ENCODE assay signal across 8 cellular contexts in the genomic region with DNA sequence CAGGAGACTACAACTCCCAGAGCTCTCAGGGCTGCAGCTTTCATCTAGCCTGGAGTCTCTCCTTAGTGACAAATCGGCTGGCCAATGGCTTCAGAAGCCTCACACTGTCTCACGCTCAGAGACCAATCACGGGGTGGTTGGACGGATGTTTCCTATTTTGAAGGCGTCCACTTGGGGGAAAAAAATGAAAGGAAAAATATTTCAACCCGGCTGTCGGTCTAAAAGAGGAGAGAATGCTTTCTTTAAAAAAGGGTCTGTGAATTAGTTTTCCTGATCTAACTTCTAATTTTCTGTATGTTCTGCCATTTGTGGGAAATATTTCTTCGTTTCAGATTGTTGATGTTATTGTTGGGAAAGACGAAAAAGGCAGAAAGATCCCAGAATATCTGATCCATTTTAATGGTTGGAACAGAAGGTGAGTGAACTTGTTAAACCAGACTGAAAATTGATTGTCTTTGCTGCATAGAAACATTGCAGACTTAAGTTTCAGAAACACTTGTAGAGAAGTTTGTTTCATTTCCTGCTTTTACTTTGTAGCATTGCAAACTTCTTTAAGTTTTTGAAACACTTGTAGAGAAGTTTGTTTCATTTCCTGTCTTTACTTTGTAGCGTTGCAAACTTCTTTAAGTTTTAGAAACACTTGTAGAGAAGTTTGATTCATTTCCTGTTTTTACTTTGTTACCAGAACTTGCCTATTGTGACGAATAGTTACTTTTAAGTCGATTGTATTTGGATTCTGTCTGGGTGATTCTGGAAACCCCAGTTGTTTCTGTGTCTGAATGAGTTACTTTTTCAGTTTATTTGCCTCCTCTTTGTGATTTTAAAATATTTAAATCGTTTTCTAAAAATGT. TPM values are rescaled to one million over a fixed set of nuclear protein-coding genes. Genes with fewer than 3 reads are reported as not detected.
A peak's percentile ranks its signal among the peaks of the same experiment; 100 is the strongest.
DNase-seq lines count a peak whose midpoint lies in the region; ATAC-seq and TF ChIP-seq lines count a peak whose summit lies in the region.

No MANE protein-coding gene starts in this region.

- no peak for TF ChIP-seq CTCF in GM06990 (IDR thresholded peaks at IDR 0.05; ENCODE audit: insufficient read depth, low read length, poor library complexity, severe bottlenecking)
- TF ChIP-seq CTCF in thyroid gland (IDR thresholded peaks at IDR 0.05): peak in 1 of 6 experiments; percentile 7

- H3K4me3 Mint-ChIP-seq in activated naive CD4-positive, alpha-beta T cell treated with anti-CD3 and anti-CD28 coated beads, Interleukin-2, amount 50 U/mL, for 24 hours: peak overlapping the region; percentile 98

- H4K91ac ChIP-seq in neuronal stem cell (ENCODE audit: low read depth, low read length, poor library complexity): no peak overlapping the region

- H3K4me1 Mint-ChIP-seq in activated naive CD4-positive, alpha-beta T cell treated with anti-CD3 and anti-CD28 coated beads, Interleukin-2, amount 50 U/mL, for 24 hours: peaks cover 28% of the 10 kb centered on the region

- H3K4me2 ChIP-seq in neuronal stem cell (ENCODE audit: insufficient read depth, low read length, poor library complexity, severe bottlenecking): peak overlapping the region; percentile 2

- H3K23ac ChIP-seq in neuronal stem cell (ENCODE audit: low read depth, low read length, poor library complexity): no peak overlapping the region

- no peak overlapping the region for H2BK15ac ChIP-seq in neuronal stem cell (ENCODE audit: low read length)

- no peak overlapping the region for H2AK5ac ChIP-seq in neuronal stem cell (ENCODE audit: low read depth, low read length)

- H3K14ac ChIP-seq in neuronal stem cell (ENCODE audit: low read length): no peak overlapping the region

- H2BK120ac ChIP-seq in neuronal stem cell (ENCODE audit: low read depth, low read length): no peak overlapping the region

- intact Hi-C loops in thyroid gland (cut with DNase I): loop anchor here (10.0 kb wide), 1 partner anchor 615 kb away; no protein-coding TSS in a partner anchor

- H3K27ac Mint-ChIP-seq in activated naive CD4-positive, alpha-beta T cell treated with anti-CD3 and anti-CD28 coated beads, Interleukin-2, amount 50 U/mL, for 24 hours: peak overlapping the region; percentile 99

- H2AFZ ChIP-seq in neuronal stem cell (ENCODE audit: low read length): peak overlapping the region; percentile 89

- H3K79me1 ChIP-seq in neuronal stem cell (ENCODE audit: low read depth, low read length): peaks cover 2% of the 10 kb centered on the region

- peaks cover 28% of the 10 kb centered on the region for H3K36me3 Mint-ChIP-seq in activated naive CD4-positive, alpha-beta T cell treated with anti-CD3 and anti-CD28 coated beads, Interleukin-2, amount 50 U/mL, for 24 hours

- H4K8ac ChIP-seq in neuronal stem cell (ENCODE audit: low read depth, low read length): no peak overlapping the region

- no peak overlapping the region for H3K18ac ChIP-seq in neuronal stem cell (ENCODE audit: low read length)

- H3K9ac ChIP-seq in neuronal stem cell (ENCODE audit: low read depth, low read length, poor library complexity): no peak overlapping the region

- ATAC-seq in HG02588 (IDR thresholded peaks at IDR 0.05; ENCODE audit: unreplicated experiment): peak; percentile 58

- H3K27ac ChIP-seq in SJSA1: peak overlapping the region; percentile 51
- no peak overlapping the region for H3K27ac ChIP-seq in neuronal stem cell (replicated peaks; ENCODE audit: low read length)
- no peak overlapping the region for H3K27ac ChIP-seq in thyroid gland

- WGBS in neuronal stem cell (ENCODE audit: extremely low coverage in 2 of 2, insufficient read length in 2 of 2, insufficient replicate concordance in 1 of 2), 2 donors: no CpG with 5 or more reads among the region's 13 CpGs
- WGBS in thyroid gland, 2 donors: 2 to 4% methylated on average over 13 of the region's 13 CpGs

- DNase-seq in GM06990 (ENCODE audit: extremely low read depth, insufficient read length) (peak; percentile 76), NAMALWA (ENCODE audit: low spot score) (peak; percentile 92), SJSA1 (ENCODE audit: low read depth in 1 of 2, low spot score in 2 of 2) (peak; percentile 72 to 83), germinal center (ENCODE audit: low spot score) (peak; percentile 70), neuronal stem cell (ENCODE audit: low spot score) (peak; percentile 70), thyroid gland (peak; percentile 82 to 83)

- H3K4me1 ChIP-seq in SJSA1 (replicated peaks) (peaks cover 10% of the 10 kb centered on the region), neuronal stem cell (ENCODE audit: control insufficient read depth in 2 of 2, insufficient read depth in 1 of 2, low read depth in 1 of 2, low read length in 2 of 2) (no peaks in the 10 kb centered on the region), thyroid gland (no peaks in the 10 kb centered on the region)

- H2BK5ac ChIP-seq in neuronal stem cell (ENCODE audit: low read length): no peak overlapping the region

- H3K27me3 Mint-ChIP-seq in activated naive CD4-positive, alpha-beta T cell treated with anti-CD3 and anti-CD28 coated beads, Interleukin-2, amount 50 U/mL, for 24 hours: no peaks in the 10 kb centered on the region

- H3K36me3 ChIP-seq in GM06990 (ENCODE audit: control insufficient read depth, insufficient read depth, low read length): peaks cover 7% of the 10 kb centered on the region
- peaks cover 20% of the 10 kb centered on the region for H3K36me3 ChIP-seq in SJSA1
- peaks cover 9 to 41% of the 10 kb centered on the region in 2 donors for H3K36me3 ChIP-seq in neuronal stem cell (replicated peaks in 1 of 2; ENCODE audit: control insufficient read depth in 2 of 2, insufficient read depth in 2 of 2, low read length in 2 of 2)
- H3K36me3 ChIP-seq in thyroid gland: peaks cover 0 to 27% of the 10 kb centered on the region in 2 donors

- no peaks in the 10 kb centered on the region for H3K27me3 ChIP-seq in GM06990 (replicated peaks; ENCODE audit: control insufficient read depth, insufficient read depth, low read length)
- H3K27me3 ChIP-seq in SJSA1 (replicated peaks): no peaks in the 10 kb centered on the region
- peaks cover 0 to 12% (median 0%) of the 10 kb centered on the region in 3 experiments for H3K27me3 ChIP-seq in neuronal stem cell (ENCODE audit: control insufficient read depth in 3 of 3, insufficient read depth in 3 of 3, low read depth in 1 of 3, low read length in 3 of 3)
- H3K27me3 ChIP-seq in thyroid gland: no peaks in the 10 kb centered on the region

- H3K4me3 ChIP-seq in GM06990 (replicated peaks; ENCODE audit: low read depth, low read length) (peak overlapping the region; percentile 85), SJSA1 (peak overlapping the region; percentile 84), neuronal stem cell (ENCODE audit: low read length in 2 of 2) (peak overlapping the region in 1 of 2 donors; percentile 83), thyroid gland (replicated peaks in 1 of 3) (peak overlapping the region in 2 of 3 donors; percentile 35 to 36)

- H3K9me3 ChIP-seq in SJSA1 (replicated peaks) (no peaks in the 10 kb centered on the region), neuronal stem cell (replicated peaks in 1 of 2; ENCODE audit: control insufficient read depth in 2 of 2, insufficient read depth in 1 of 2, low read depth in 1 of 2, low read length in 2 of 2) (no peaks in the 10 kb centered on the region), thyroid gland (no peaks in the 10 kb centered on the region)

- no peak overlapping the region for H3K4ac ChIP-seq in neuronal stem cell (ENCODE audit: low read length)

- no peak overlapping the region for H2BK12ac ChIP-seq in neuronal stem cell (ENCODE audit: low read length)

- H3K9me3 Mint-ChIP-seq in activated naive CD4-positive, alpha-beta T cell treated with anti-CD3 and anti-CD28 coated beads, Interleukin-2, amount 50 U/mL, for 24 hours: no peaks in the 10 kb centered on the region

- TF ChIP-seq POLR2A in thyroid gland (IDR thresholded peaks at IDR 0.05): peak in 1 of 2 donors; percentile 11

RNA-seq across cellular contexts. Expression of a gene that starts 1.6 kb away (rescaled TPM):
- total RNA-seq in SJSA1 (2014; rRNA removed; shearing (Covaris generic)): 22.9 and 31.4 TPM in 2 replicates
- polyA plus RNA-seq in neuronal stem cell (2013, experiment 1 of 2): 28.7 TPM
- polyA plus RNA-seq in neuronal stem cell (2013, experiment 2 of 2): 28.5 TPM
- total RNA-seq in thyroid gland: 10 to 100 TPM; 18.4 to 21.8 (median 21.6) TPM
